ENCODE assay signal across 13 cellular contexts in genomic region chr1:160401972-160402795, GRCh38. TPM values are rescaled to one million over a fixed set of nuclear protein-coding genes. Genes with fewer than 3 reads are reported as not detected.
A peak's percentile ranks its signal among the peaks of the same experiment; 100 is the strongest.
DNase-seq lines count a peak whose midpoint lies in the region; ATAC-seq, FAIRE-seq and TF ChIP-seq lines count a peak whose summit lies in the region.
"Had no signal": no experiment of that assay in that cellular context is flagged by ENCODE, and none has a peak within 500 bp of the region (broad histone marks: within the 10 kb centered on the region; RNA-seq: fewer than 3 reads in every experiment).

No MANE protein-coding gene starts in this region.

- H3K4me1 ChIP-seq in HUES48 (ENCODE audit: control insufficient read depth, insufficient read depth, low read length) (peaks cover 46% of the 10 kb centered on the region), astrocyte (ENCODE audit: insufficient read depth, low read length) (peaks cover 13% of the 10 kb centered on the region), smooth muscle cell (ENCODE audit: low read depth) (peaks cover 48% of the 10 kb centered on the region)
- H3K4me1 ChIP-seq: pancreas had no signal

- DNase-seq in astrocyte (ENCODE audit: low read depth), result no peak
- DNase-seq in kidney epithelial cell (ENCODE audit: low read depth), result no peak
- no peak for DNase-seq in smooth muscle cell (lab: John Stamatoyannopoulos, UW; ENCODE audit: unreplicated experiment)
- DNase-seq in AG08396 (ENCODE audit: low spot score), result no peak
- DNase-seq in NCI-H1930 (lab: John Stamatoyannopoulos, UW), result no peak
- DNase-seq: Calu3; immature natural killer cell; NCI-H1694 treated with DMSO at 0.1 percent for 48 hours; pancreas; stimulated activated CD4-positive, alpha-beta T cell treated with anti-CD3 and anti-CD28 coated beads, Interleukin-2, amount 100 ng/mL, for 24 hours had no signal

- no peaks in the 10 kb centered on the region for H3F3A ChIP-seq in smooth muscle cell (ENCODE audit: low read depth)

- H3K27ac Mint-ChIP-seq in astrocyte (ENCODE audit: unreplicated experiment), result peak overlapping the region; percentile 30
- H3K27ac Mint-ChIP-seq: immature natural killer cell; T-helper 2 cell treated with Interferon-gamma antibody and Interleukin-4, amounts not matched to agents 5 μg/mL and 100 μg/mL, for 36 hours had no signal

- H3K9me3 Mint-ChIP-seq in astrocyte (ENCODE audit: unreplicated experiment), result no peaks in the 10 kb centered on the region
- H3K9me3 Mint-ChIP-seq: immature natural killer cell; T-helper 2 cell treated with Interferon-gamma antibody and Interleukin-4, amounts not matched to agents 5 μg/mL and 100 μg/mL, for 36 hours had no signal

- H3K4me3 ChIP-seq in HUES48 (ENCODE audit: low read depth, low read length) (peak overlapping the region; percentile 89), astrocyte (ENCODE audit: insufficient read depth, low read depth, low read length) (peak overlapping the region; percentile 69), kidney epithelial cell (ENCODE audit: low read depth, low read length) (peak overlapping the region; percentile 48), smooth muscle cell (peak overlapping the region; percentile 99)

- no peak for TF ChIP-seq CTCF in astrocyte (IDR thresholded peaks at IDR 0.05; ENCODE audit: insufficient read depth, low read depth, low read length)
- TF ChIP-seq CTCF in kidney epithelial cell (IDR thresholded peaks at IDR 0.05; ENCODE audit: insufficient read depth, low read length, poor library complexity, severe bottlenecking), result no peak
- TF ChIP-seq CTCF in smooth muscle cell (IDR thresholded peaks at IDR 0.05; ENCODE audit: borderline replicate concordance, insufficient read depth, poor library complexity, severe bottlenecking), result no peak

- H3K27ac ChIP-seq in HUES48 (ENCODE audit: low read depth, low read length), result no peak overlapping the region
- H3K27ac ChIP-seq in astrocyte (ENCODE audit: low read depth, low read length), result no peak overlapping the region
- no peak overlapping the region for H3K27ac ChIP-seq in smooth muscle cell (ENCODE audit: low read depth)
- H3K27ac ChIP-seq: pancreas had no signal

- no peaks in the 10 kb centered on the region for H3K9me3 ChIP-seq in HUES48 (ENCODE audit: control insufficient read depth, insufficient read depth, low read length)
- no peaks in the 10 kb centered on the region for H3K9me3 ChIP-seq in astrocyte (ENCODE audit: insufficient read depth, low read depth, low read length)
- H3K9me3 ChIP-seq in smooth muscle cell (replicated peaks; ENCODE audit: low read depth), result no peaks in the 10 kb centered on the region
- H3K9me3 ChIP-seq: pancreas had no signal

- FAIRE-seq in astrocyte (lab: Jason Lieb, UNC), result no peak
- FAIRE-seq: pancreas had no signal

- H2AFZ ChIP-seq in astrocyte (ENCODE audit: low read depth, low read length) (no peak overlapping the region), smooth muscle cell (ENCODE audit: low read depth) (no peak overlapping the region)

- H3K79me2 ChIP-seq in astrocyte (ENCODE audit: insufficient read depth, low read length), result peaks cover 13% of the 10 kb centered on the region
- peaks cover 6% of the 10 kb centered on the region for H3K79me2 ChIP-seq in smooth muscle cell (ENCODE audit: low read depth)

- peaks cover 44% of the 10 kb centered on the region for H3K4me1 Mint-ChIP-seq in astrocyte (ENCODE audit: low read depth, unreplicated experiment)

- no peaks in the 10 kb centered on the region for H3K27me3 ChIP-seq in HUES48 (ENCODE audit: control insufficient read depth, insufficient read depth, low read length)
- no peaks in the 10 kb centered on the region for H3K27me3 ChIP-seq in astrocyte (ENCODE audit: insufficient read depth, low read length)
- no peaks in the 10 kb centered on the region for H3K27me3 ChIP-seq in kidney epithelial cell (ENCODE audit: control insufficient read depth, insufficient read depth, low read length)
- H3K27me3 ChIP-seq in smooth muscle cell (ENCODE audit: low read depth), result no peaks in the 10 kb centered on the region
- H3K27me3 ChIP-seq: pancreas had no signal

- H3K4me3 Mint-ChIP-seq in astrocyte (ENCODE audit: unreplicated experiment), result peak overlapping the region; percentile 92

- WGBS in smooth muscle cell (ENCODE audit: low lambda C conversion rate), result 73% methylated on average over 9 of the region's 9 CpGs

- no peaks in the 10 kb centered on the region for H3K36me3 Mint-ChIP-seq in astrocyte (ENCODE audit: low read depth, unreplicated experiment)
- H3K36me3 Mint-ChIP-seq: immature natural killer cell had no signal

- H3K36me3 ChIP-seq in HUES48 (ENCODE audit: control insufficient read depth, insufficient read depth, low read length) (peaks cover 3% of the 10 kb centered on the region; the same call in 1 of the 2 replicates), astrocyte (ENCODE audit: insufficient read depth, low read length) (no peaks in the 10 kb centered on the region), kidney epithelial cell (ENCODE audit: control insufficient read depth, insufficient read depth, low read length) (no peaks in the 10 kb centered on the region), smooth muscle cell (ENCODE audit: low read depth) (no peaks in the 10 kb centered on the region)
- H3K36me3 ChIP-seq: pancreas had no signal

- no peak overlapping the region for H3K9ac ChIP-seq in HUES48 (ENCODE audit: low read depth, low read length)
- no peak overlapping the region for H3K9ac ChIP-seq in astrocyte (ENCODE audit: low read length)
- no peak overlapping the region for H3K9ac ChIP-seq in smooth muscle cell (ENCODE audit: low read depth)

- H3K4me2 ChIP-seq in astrocyte (ENCODE audit: low read length) (peak overlapping the region; percentile 88), smooth muscle cell (peak overlapping the region; percentile 99)

- no peaks in the 10 kb centered on the region for H3K27me3 Mint-ChIP-seq in astrocyte (ENCODE audit: low read depth, unreplicated experiment)

- peaks cover 16% of the 10 kb centered on the region for H4K20me1 ChIP-seq in astrocyte (ENCODE audit: insufficient read depth, low read length)
- H4K20me1 ChIP-seq in smooth muscle cell (ENCODE audit: low read depth), result peaks cover 6% of the 10 kb centered on the region

- no peak for ATAC-seq in HG03095 (IDR thresholded peaks at IDR 0.05; ENCODE audit: unreplicated experiment)

RNA-seq across cellular contexts. Expression of gene VANGL2, which starts 1.8 kb away (rescaled TPM):
- total RNA-seq in astrocyte, result 25.5 and 26.1 TPM in 2 replicates
- 17.0 and 18.2 TPM in 2 replicates for total RNA-seq in kidney epithelial cell
- total RNA-seq in smooth muscle cell, result 12.2 and 12.6 TPM in 2 replicates
- polyA plus RNA-seq in smooth muscle cell, result 7.1 and 8.3 TPM in 2 replicates
- polyA plus RNA-seq: immature natural killer cell had no signal

RNA-seq across cellular contexts. Expression of gene NHLH1, which starts 35.3 kb away (rescaled TPM):
- total RNA-seq in astrocyte (0.55 and 0.70 TPM in 2 replicates), kidney epithelial cell (0.08 TPM in 1 of 2 replicates, not detected in the other), smooth muscle cell (0.99 TPM in 1 of 2 replicates, not detected in the other)
- polyA plus RNA-seq in smooth muscle cell, result 0.27 and 0.46 TPM in 2 replicates
- total RNA-seq: pancreas had no signal
- polyA plus RNA-seq: immature natural killer cell had no signal

RNA-seq across cellular contexts. Expression of gene NCSTN, which starts 59.0 kb away (rescaled TPM):
- total RNA-seq in astrocyte (171 and 187 TPM in 2 replicates), kidney epithelial cell (71.9 and 91.3 TPM in 2 replicates), smooth muscle cell (67.4 and 73.4 TPM in 2 replicates)
- 67.6 and 81.4 TPM in 2 replicates for polyA plus RNA-seq in smooth muscle cell

RNA-seq across cellular contexts. Expression of gene COPA, which starts 59.1 kb away (rescaled TPM):
- total RNA-seq in astrocyte (281 and 305 TPM in 2 replicates), kidney epithelial cell (130 and 152 TPM in 2 replicates), smooth muscle cell (171 and 197 TPM in 2 replicates)
- polyA plus RNA-seq in smooth muscle cell, result 182 and 196 TPM in 2 replicates

Comparison
In these comparisons a context has a peak if more than half of its experiments do, and no peak if none do; other contexts are left out.
1. H3K4me3 ChIP-seq: peak in every context shown above with its lines; median percentile 99 in smooth muscle cell; 89 in HUES48; 69 in astrocyte; 48 in kidney epithelial cell.